In the genomic region with DNA sequence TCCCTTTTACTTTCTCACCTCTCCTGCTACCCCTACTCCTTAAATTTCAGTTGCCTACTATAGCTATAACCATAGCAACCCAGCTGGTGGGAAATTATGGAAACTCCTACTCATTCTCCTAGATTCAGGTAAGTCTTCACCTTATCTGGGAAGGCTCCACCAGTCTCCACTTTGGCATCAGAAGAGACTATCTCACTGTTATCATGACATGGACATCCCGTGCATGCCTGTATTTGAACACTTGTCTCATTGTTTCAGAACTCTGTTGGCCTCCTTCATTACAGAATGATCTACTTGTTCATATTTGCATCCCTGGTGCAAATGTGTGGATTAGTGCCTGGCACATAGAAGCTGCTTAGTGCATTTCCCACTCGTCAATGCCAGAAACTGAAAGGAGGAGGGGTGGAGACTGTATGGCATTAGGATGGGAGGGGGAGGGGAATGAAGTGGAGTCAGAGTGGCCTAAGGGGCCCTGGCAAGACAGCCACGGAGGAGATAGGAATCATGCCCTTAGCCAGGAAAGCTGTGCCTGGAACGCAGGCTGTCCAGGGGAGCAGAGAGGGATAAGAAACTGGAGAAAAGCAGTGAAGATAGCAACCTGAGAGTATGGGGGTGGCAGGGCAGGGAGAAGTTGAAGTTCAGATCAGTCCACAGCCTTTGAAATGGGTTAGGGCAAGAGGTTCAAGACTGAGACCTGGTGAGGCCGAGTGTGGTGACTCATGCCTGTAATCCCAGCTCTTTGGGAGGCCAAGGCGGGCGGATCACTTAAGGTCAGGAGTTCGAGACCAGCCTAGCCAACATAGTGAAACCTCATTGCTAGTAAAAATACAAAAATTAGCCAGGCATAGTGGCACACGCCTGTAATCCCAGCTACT, we compare ENCODE assay signal across 10 cellular contexts. TPM values are rescaled to one million over a fixed set of nuclear protein-coding genes. Genes with fewer than 3 reads are reported as not detected.
DNase-seq lines count a peak whose midpoint lies in the region; ATAC-seq and TF ChIP-seq lines count a peak whose summit lies in the region.
"Had no signal": no experiment of that assay in that cellular context is flagged by ENCODE, and none has a peak within 500 bp of the region (broad histone marks: within the 10 kb centered on the region; RNA-seq: fewer than 3 reads in every experiment).

No MANE protein-coding gene starts in this region.

- H3K9me3 ChIP-seq in DOHH2 (ENCODE audit: control insufficient read depth, insufficient read depth, low read length) = no peaks in the 10 kb centered on the region
- H3K9me3 ChIP-seq in Karpas-422 (ENCODE audit: low read length) = no peaks in the 10 kb centered on the region
- H3K9me3 ChIP-seq in mucosa of descending colon = no peaks in the 10 kb centered on the region
- H3K9me3 ChIP-seq in CD4-positive, alpha-beta T cell (ENCODE audit: control insufficient read depth, low read length) = no peaks in the 10 kb centered on the region
- H3K9me3 ChIP-seq in prostate gland = no peaks in the 10 kb centered on the region
- H3K9me3 ChIP-seq: gastrocnemius medialis, thyroid gland had no signal

- CTCF ChIA-PET in CD4-positive, alpha-beta T cell (lab: Charles Lee) = interaction anchor here (0.9 to 2.6 kb wide), 16 partner anchors 9 to 366 kb away, joined by 3 to 11 read pairs (median 4); a partner anchor contains a TSS

- H3K79me2 ChIP-seq in DOHH2 (ENCODE audit: control insufficient read depth, low read length) = no peaks in the 10 kb centered on the region
- no peaks in the 10 kb centered on the region for H3K79me2 ChIP-seq in Karpas-422 (ENCODE audit: low read length)

- no peak for DNase-seq in Karpas-422
- DNase-seq in astrocyte of the hippocampus (ENCODE audit: low read depth, low spot score) = peak; percentile 36
- DNase-seq in mucosa of descending colon = peak in 1 of 3 donors; percentile 6
- DNase-seq in CD4-positive, alpha-beta T cell = no peak
- DNase-seq in prostate gland (ENCODE audit: low spot score) = no peak
- DNase-seq in GM03348 (ENCODE audit: low spot score) = no peak
- no peak for DNase-seq in mesenteric fat pad (ENCODE audit: low spot score)

- H3K4me3 ChIP-seq in DOHH2 (ENCODE audit: low read length) (peak overlapping the region; percentile 48), Karpas-422 (ENCODE audit: low read length) (peak overlapping the region; percentile 32; the same call in 1 of the 2 replicates), mucosa of descending colon (no peak overlapping the region), prostate gland (no peak overlapping the region)
- H3K4me3 ChIP-seq: thyroid gland had no signal

- H3K9ac ChIP-seq in Karpas-422 (ENCODE audit: low read length) = no peak overlapping the region

- no peaks in the 10 kb centered on the region for H3K36me3 Mint-ChIP-seq in CD4-positive, alpha-beta T cell (ENCODE audit: low read depth)

- intact Hi-C loops in mucosa of descending colon (cut with DNase I, micrococcal nuclease) (loop anchor here in 1 of 2 donors (5.0 kb wide), 1 partner anchor 360 kb away; a partner anchor contains a TSS), prostate gland (cut with DNase I) (loop anchor here (2.0 to 10.0 kb wide), 3 partner anchors 177 to 497 kb away; a partner anchor contains a TSS)
- intact Hi-C loops in CD4-positive, alpha-beta T cell (cut with DNase I, micrococcal nuclease) = loop anchor here (1.0 to 5.0 kb wide), 10 partner anchors 55 to 497 kb away; a partner anchor contains a TSS

- H3K27me3 ChIP-seq in DOHH2 (ENCODE audit: control insufficient read depth, low read length) = peaks cover 17% of the 10 kb centered on the region
- no peaks in the 10 kb centered on the region for H3K27me3 ChIP-seq in Karpas-422 (ENCODE audit: low read length)
- H3K27me3 ChIP-seq in CD4-positive, alpha-beta T cell (ENCODE audit: control insufficient read depth, insufficient read depth, low read length) = no peaks in the 10 kb centered on the region
- H3K27me3 ChIP-seq in prostate gland (replicated peaks; ENCODE audit: insufficient read depth) = no peaks in the 10 kb centered on the region
- H3K27me3 ChIP-seq: gastrocnemius medialis, thyroid gland had no signal

- ATAC-seq in mucosa of descending colon = peak; percentile 26
- no peak for ATAC-seq in CD4-positive, alpha-beta T cell (ENCODE audit: poor library complexity)

- 61% methylated on average over 9 of the region's 9 CpGs for WGBS in prostate gland

- H3K27ac Mint-ChIP-seq in CD4-positive, alpha-beta T cell = no peak overlapping the region

- no peak overlapping the region for H2AFZ ChIP-seq in Karpas-422 (ENCODE audit: low read length)

- H3K27ac ChIP-seq in DOHH2 (ENCODE audit: low read depth, low read length) (no peak overlapping the region), Karpas-422 (ENCODE audit: low read length) (no peak overlapping the region), prostate gland (no peak overlapping the region)
- H3K27ac ChIP-seq in CD4-positive, alpha-beta T cell (ENCODE audit: low read depth, low read length) = no peak overlapping the region
- H3K27ac ChIP-seq: gastrocnemius medialis, thyroid gland had no signal

- POLR2A ChIA-PET in CD4-positive, alpha-beta T cell (lab: Charles Lee) = interaction anchor here (1.5 to 2.8 kb wide), 3 partner anchors 11 to 177 kb away, joined by 4 to 13 read pairs (median 4); a partner anchor contains a TSS

- peak overlapping the region; percentile 65 for H3K4me2 ChIP-seq in DOHH2 (ENCODE audit: low read length)
- peak overlapping the region; percentile 36 for H3K4me2 ChIP-seq in Karpas-422 (ENCODE audit: low read depth, low read length, poor library complexity, severe bottlenecking)

- H3K4me1 ChIP-seq in DOHH2 (ENCODE audit: control insufficient read depth, low read length) = peaks cover 29% of the 10 kb centered on the region
- peaks cover 9% of the 10 kb centered on the region for H3K4me1 ChIP-seq in Karpas-422 (ENCODE audit: low read length)
- peaks cover 8% of the 10 kb centered on the region for H3K4me1 ChIP-seq in mucosa of descending colon (ENCODE audit: low read depth)
- no peaks in the 10 kb centered on the region for H3K4me1 ChIP-seq in prostate gland (replicated peaks)
- H3K4me1 ChIP-seq: gastrocnemius medialis had no signal

- TF ChIP-seq POLR2A in prostate gland (IDR thresholded peaks at IDR 0.05) = no peak

- no peak overlapping the region for H3K4me3 Mint-ChIP-seq in CD4-positive, alpha-beta T cell

- H3K9me3 Mint-ChIP-seq in CD4-positive, alpha-beta T cell = no peaks in the 10 kb centered on the region

- no peaks in the 10 kb centered on the region for H3K36me3 ChIP-seq in DOHH2 (ENCODE audit: control insufficient read depth, low read length)
- H3K36me3 ChIP-seq in Karpas-422 (ENCODE audit: insufficient read depth, low read length) = no peaks in the 10 kb centered on the region
- H3K36me3 ChIP-seq in mucosa of descending colon (ENCODE audit: low read depth) = no peaks in the 10 kb centered on the region
- H3K36me3 ChIP-seq in prostate gland = no peaks in the 10 kb centered on the region
- H3K36me3 ChIP-seq: gastrocnemius medialis, thyroid gland had no signal

- no peaks in the 10 kb centered on the region for H3F3A ChIP-seq in DOHH2 (ENCODE audit: control insufficient read depth, insufficient read depth)

- H3K4me1 Mint-ChIP-seq in CD4-positive, alpha-beta T cell (ENCODE audit: low read depth) = peaks cover 7% of the 10 kb centered on the region

- TF ChIP-seq CTCF in DOHH2 (IDR thresholded peaks at IDR 0.05; ENCODE audit: low read depth, low read length, poor library complexity, severe bottlenecking) (no peak), mucosa of descending colon (IDR thresholded peaks at IDR 0.05) (no peak), prostate gland (IDR thresholded peaks at IDR 0.05) (no peak)
- no peak for TF ChIP-seq CTCF in CD4-positive, alpha-beta T cell (IDR thresholded peaks at IDR 0.05)

- peaks cover 23% of the 10 kb centered on the region for H3K27me3 Mint-ChIP-seq in CD4-positive, alpha-beta T cell

- H4K20me1 ChIP-seq in DOHH2 (ENCODE audit: control insufficient read depth, insufficient read depth, low read depth, low read length) (no peaks in the 10 kb centered on the region), Karpas-422 (ENCODE audit: insufficient read depth, low read depth, low read length) (no peaks in the 10 kb centered on the region)

- H3K9me2 ChIP-seq in DOHH2 (replicated peaks; ENCODE audit: control insufficient read depth, low read length) (no peaks in the 10 kb centered on the region), Karpas-422 (replicated peaks; ENCODE audit: insufficient read depth, low read length) (no peaks in the 10 kb centered on the region)

RNA-seq across cellular contexts. Expression of a gene that starts 53.8 kb away (rescaled TPM):
- 195 and 234 TPM in 2 replicates for total RNA-seq in Karpas-422 (2014; rRNA removed; shearing (Covaris generic); ENCODE audit: low replicate concordance)
- total RNA-seq in mucosa of descending colon (100 to 1,000 TPM; 157 to 175 (median 172) TPM), prostate gland (100 to 1,000 TPM; 145 to 199 TPM), mesenteric fat pad (178 TPM)
- 100 to 1,000 TPM; 107 TPM for total RNA-seq in CD4-positive, alpha-beta T cell

Comparison
In these comparisons a context has a peak if more than half of its experiments do, and no peak if none do; other contexts are left out.
1. H3K4me3 ChIP-seq: peak in DOHH2 (single experiment) and Karpas-422 (single experiment); none in mucosa of descending colon (single experiment) and prostate gland (0 of 2).